9 cellular contexts compared by ENCODE assay signal in the genomic region with DNA sequence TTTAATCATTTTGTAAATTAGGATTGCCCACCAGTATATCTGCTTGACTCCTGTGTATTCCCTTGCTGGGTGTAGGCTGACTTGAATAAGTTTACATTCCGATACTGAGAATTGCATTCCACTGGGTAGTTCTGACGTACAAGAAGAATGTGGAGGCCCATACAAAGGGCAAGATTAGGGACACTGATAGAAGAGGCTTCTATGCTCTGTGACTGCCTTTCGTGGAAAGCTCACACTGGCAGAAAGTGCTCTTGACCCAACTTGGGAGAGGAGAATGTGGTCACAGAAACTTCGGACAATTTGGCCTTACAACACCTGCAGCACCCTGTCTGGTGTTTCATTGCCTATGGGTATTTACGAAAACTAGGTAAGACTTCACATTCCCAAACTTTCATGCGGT.
DNase-seq lines count a peak whose midpoint lies in the region; ATAC-seq, FAIRE-seq and TF ChIP-seq lines count a peak whose summit lies in the region.
"Had no signal": no experiment of that assay in that cellular context is flagged by ENCODE, and none has a peak within 500 bp of the region (broad histone marks: within the 10 kb centered on the region; RNA-seq: fewer than 3 reads in every experiment).

No MANE protein-coding gene starts in this region.

- no peaks in the 10 kb centered on the region for H3K36me3 Mint-ChIP-seq in T-cell

- POLR2A ChIA-PET in T-cell (lab: Charles Lee), result no interaction called here

- peaks cover 19 to 36% (median 22%) of the 10 kb centered on the region in 3 donors for H3K4me1 Mint-ChIP-seq in T-cell

- peak overlapping the region; percentile 77 for H3K27ac ChIP-seq in keratinocyte (ENCODE audit: control insufficient read depth, insufficient read depth, low read length)

- peaks cover 19% of the 10 kb centered on the region for H3K4me1 ChIP-seq in keratinocyte (ENCODE audit: control insufficient read depth, extremely low read depth, insufficient read depth, low read length)
- H3K4me1 ChIP-seq: HAP-1 had no signal

- no peak overlapping the region for H2AFZ ChIP-seq in keratinocyte (ENCODE audit: control insufficient read depth, low read length)

- H3K4me3 ChIP-seq in keratinocyte (ENCODE audit: control insufficient read depth in 2 of 3, extremely low read depth in 1 of 3, insufficient read depth in 2 of 3, low read depth in 1 of 3, low read length in 3 of 3), result peak overlapping the region; percentile 20 to 81 (median 81)
- H3K4me3 ChIP-seq: HAP-1 had no signal

- H3K4me2 ChIP-seq in keratinocyte (ENCODE audit: control insufficient read depth, extremely low read depth, insufficient read depth, low read depth, low read length), result peak overlapping the region; percentile 88

- no peak overlapping the region for H3K4me3 Mint-ChIP-seq in T-cell

- H3K27me3 Mint-ChIP-seq in T-cell, result no peaks in the 10 kb centered on the region

- dilution Hi-C loops in keratinocyte (cut with MboI; ENCODE audit: extremely low pct_ligation_motif_present, low sequenced_read_pairs), result no loop called here

- H3K79me2 ChIP-seq in keratinocyte (ENCODE audit: control insufficient read depth, insufficient read depth, low read length), result peaks cover 49% of the 10 kb centered on the region

- no peak overlapping the region for H3K27ac Mint-ChIP-seq in T-cell

- TF ChIP-seq CTCF in keratinocyte (optimal IDR thresholded peaks at IDR 0.05 in 1 of 3, IDR thresholded peaks at IDR 0.05 in 1 of 3, conservative IDR thresholded peaks at IDR 0.05 in 1 of 3; ENCODE audit: extremely low read depth in 1 of 3, insufficient read depth in 2 of 3, low read length in 3 of 3), result no peak

- no peaks in the 10 kb centered on the region for H3K9me3 ChIP-seq in keratinocyte (ENCODE audit: control insufficient read depth, low read depth, low read length)
- H3K9me3 ChIP-seq: HAP-1 had no signal

- no peaks in the 10 kb centered on the region for H3K27me3 ChIP-seq in keratinocyte (ENCODE audit: control insufficient read depth, extremely low read depth, insufficient read depth, low read length)

- peak; percentile 74 for FAIRE-seq in keratinocyte (lab: Jason Lieb, UNC)

- peaks cover 0 to 5% (median 0%) of the 10 kb centered on the region in 3 donors for H3K9me3 Mint-ChIP-seq in T-cell

- no peaks in the 10 kb centered on the region for H3K9me1 ChIP-seq in keratinocyte (ENCODE audit: control insufficient read depth, extremely low read depth, insufficient read depth, low read length)

- no peaks in the 10 kb centered on the region for H3K36me3 ChIP-seq in keratinocyte (ENCODE audit: control insufficient read depth in 2 of 2, extremely low read depth in 1 of 2, insufficient read depth in 2 of 2, low read length in 2 of 2)
- H3K36me3 ChIP-seq: HAP-1 had no signal

- DNase-seq in HT1080 (ENCODE audit: low read depth), result peak; percentile 5
- DNase-seq in dedifferentiated amniotic fluid mesenchymal stem cell (ENCODE audit: extremely low spot score), result peak; percentile 85
- peak; percentile 28 for DNase-seq in keratinocyte (ENCODE audit: low read depth, low spot score)
- DNase-seq in superior temporal gyrus (ENCODE audit: extremely low spot score), result peak; percentile 59
- no peak for DNase-seq in 8988T
- no peak for DNase-seq in T-cell
- no peak for DNase-seq in NCI-H345 treated with DMSO at 0.1 percent for 48 hours (lab: John Stamatoyannopoulos, UW; ENCODE audit: unreplicated experiment)
- DNase-seq in occipital lobe (lab: John Stamatoyannopoulos, UW), result no peak

- no peaks in the 10 kb centered on the region for H4K20me1 ChIP-seq in keratinocyte (ENCODE audit: control insufficient read depth, extremely low read depth, insufficient read depth, low read length)

- CTCF ChIA-PET in T-cell (lab: Charles Lee), result no interaction called here

- peak overlapping the region; percentile 62 for H3K9ac ChIP-seq in keratinocyte (ENCODE audit: control insufficient read depth, extremely low read depth, insufficient read depth, low read length)

- ATAC-seq in T-cell (replicated peaks in 1 of 4), result no peak

Comparison
In these comparisons a context has a peak if more than half of its experiments do, and no peak if none do; other contexts are left out.
1. DNase-seq: peak in HT1080 (single experiment), dedifferentiated amniotic fluid mesenchymal stem cell (single experiment), keratinocyte (single experiment) and superior temporal gyrus (single experiment); none in 8988T (single experiment), T-cell (0 of 34), NCI-H345 treated with DMSO at 0.1 percent for 48 hours (single experiment) and occipital lobe (single experiment).